7 cellular contexts compared by ENCODE assay signal in the genomic region with DNA sequence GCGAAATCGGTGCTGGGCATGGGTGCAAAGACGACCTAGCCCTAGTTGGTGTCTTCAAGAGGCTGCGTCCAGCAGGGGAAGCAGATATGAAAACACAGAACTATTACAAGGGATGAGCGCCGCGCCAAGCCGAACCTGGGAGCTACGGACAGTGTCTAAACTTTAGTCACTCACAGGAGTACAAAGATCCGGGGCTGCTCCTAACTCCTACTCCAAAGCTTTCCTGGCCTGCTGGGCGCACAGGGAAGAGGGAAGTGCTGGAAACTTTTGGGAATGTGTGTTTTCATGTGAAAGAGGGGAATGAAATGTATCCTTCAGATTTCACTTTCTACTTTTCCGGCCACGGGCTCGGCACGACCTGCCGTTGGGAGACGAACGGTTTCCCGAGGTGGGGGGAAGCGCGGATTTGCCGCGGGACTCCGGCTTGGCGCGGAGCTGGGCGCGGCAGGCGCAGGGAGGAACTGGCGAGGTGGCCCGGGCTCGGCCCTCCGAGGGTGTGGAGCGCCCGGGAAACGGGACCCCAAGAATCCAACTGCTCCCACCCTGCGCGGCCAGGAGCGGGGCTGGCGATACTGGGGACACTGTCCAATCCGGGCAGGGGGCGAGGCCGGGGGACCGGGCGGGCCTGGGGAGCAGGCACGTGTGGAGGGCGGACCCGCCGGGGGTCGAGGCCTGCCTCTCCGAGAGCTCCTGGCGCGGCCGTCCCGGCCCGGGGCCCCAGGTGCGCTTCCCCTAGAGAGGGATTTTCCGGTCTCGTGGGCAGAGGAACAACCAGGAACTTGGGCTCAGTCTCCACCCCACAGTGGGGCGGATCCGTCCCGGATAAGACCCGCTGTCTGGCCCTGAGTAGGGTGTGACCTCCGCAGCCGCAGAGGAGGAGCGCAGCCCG. TPM values are rescaled to one million over a fixed set of nuclear protein-coding genes. Genes with fewer than 3 reads are reported as not detected.
A peak's percentile ranks its signal among the peaks of the same experiment; 100 is the strongest.
DNase-seq lines count a peak whose midpoint lies in the region; ATAC-seq, FAIRE-seq and TF ChIP-seq lines count a peak whose summit lies in the region.

ANXA4 (plus strand) TSS at position 854 of the 889 bp plus-strand sequence. CDS start 39,432 bp downstream, outside the sequence.

- ATAC-seq in HG02571 (IDR thresholded peaks at IDR 0.05; ENCODE audit: unreplicated experiment), result peak; percentile 79

- peak; percentile 66 for FAIRE-seq in GM12891 (lab: Jason Lieb, UNC)
- no peak for FAIRE-seq in bronchial epithelial cell (lab: Jason Lieb, UNC)

- peak within 1 kb of the TSS; percentile 88 for H3K27ac ChIP-seq in VCaP

- peak within 1 kb of the TSS; percentile 88 for H3K4me3 ChIP-seq in bronchial epithelial cell (ENCODE audit: low read depth, low read length)

- no peaks in the 10 kb centered on the region for H3K27me3 ChIP-seq in bronchial epithelial cell (ENCODE audit: control insufficient read depth, insufficient read depth, low read length)

- DNase-seq in GM12891 (ENCODE audit: insufficient read length, low spot score) (peak; percentile 61), NCI-H1048 (lab: John Stamatoyannopoulos, UW) (peak; percentile 82), bronchial epithelial cell (ENCODE audit: low read depth) (peak; percentile 81), islet precursor cell (peak; percentile 91)
- DNase-seq in stimulated activated CD4-positive, alpha-beta T cell treated with anti-CD3 and anti-CD28 coated beads, Interleukin-15, amount 100 ng/mL, for 24 hours, result peak; percentile 85

- TF ChIP-seq CTCF in VCaP (conservative IDR thresholded peaks at IDR 0.05) (peak; percentile 34), bronchial epithelial cell (IDR thresholded peaks at IDR 0.05; ENCODE audit: insufficient read depth, low read length, severe bottlenecking) (peak; percentile 11)

- H3K36me3 ChIP-seq in bronchial epithelial cell (ENCODE audit: control insufficient read depth, insufficient read depth, low read length), result no peaks in the 10 kb centered on the region

- peak; percentile 38; the same call in 1 of the 2 replicates for TF ChIP-seq POLR2A in GM12891 (IDR thresholded peaks at IDR 0.05; ENCODE audit: low read depth, low read length)

TF ChIP-seq in GM12891, 5 proteins besides CTCF, POLR2A, EP300 and RAD21:
- no peak for TF ChIP-seq POU2F2 (IDR thresholded peaks at IDR 0.05; ENCODE audit: low read depth, low read length)
- TF ChIP-seq POLR2AphosphoS5 (IDR thresholded peaks at IDR 0.05; ENCODE audit: low read depth, low read length), result peak; percentile 53; the same call in 1 of the 2 replicates
- peak; percentile 65; the same call in 1 of the 2 replicates for TF ChIP-seq TAF1 (IDR thresholded peaks at IDR 0.05; ENCODE audit: low read depth, low read length)
- peak; percentile 23 for TF ChIP-seq SPI1 (IDR thresholded peaks at IDR 0.05; ENCODE audit: low read depth, low read length)
- TF ChIP-seq PAX5 (IDR thresholded peaks at IDR 0.05; ENCODE audit: insufficient read depth, low read length, severe bottlenecking), result no peak

RNA-seq across cellular contexts. Expression of gene ANXA4, which starts in this region (rescaled TPM):
- 51.1 TPM for polyA plus RNA-seq in GM12891 (2012; ENCODE audit: low read depth, missing spikeins)
- 15.0 and 26.4 TPM in 2 replicates for total RNA-seq in bronchial epithelial cell

Comparison
In these comparisons a context has a peak if more than half of its experiments do, and no peak if none do; other contexts are left out.
1. Peak in every context shown above with its lines: DNase-seq, ATAC-seq, H3K4me3 ChIP-seq and H3K27ac ChIP-seq.